ENCODE assay signal across 11 cellular contexts in genomic region chr6:42025066-42025789, GRCh38. TPM values are rescaled to one million over a fixed set of nuclear protein-coding genes. Genes with fewer than 3 reads are reported as not detected.
DNase-seq lines count a peak whose midpoint lies in the region; ATAC-seq lines count a peak whose summit lies in the region.
"Had no signal": no experiment of that assay in that cellular context is flagged by ENCODE, and none has a peak within 500 bp of the region (broad histone marks: within the 10 kb centered on the region; RNA-seq: fewer than 3 reads in every experiment).

No MANE protein-coding gene starts in this region.

- H3K27ac Mint-ChIP-seq in activated CD4-positive, alpha-beta memory T cell treated with anti-CD3 and anti-CD28 coated beads for 36 hours: peak overlapping the region; percentile 97
- no peak overlapping the region for H3K27ac Mint-ChIP-seq in activated CD4-positive, alpha-beta memory T cell treated with anti-CD3 and anti-CD28 coated beads, Interleukin-2, amount 10 ng/mL, durations not matched to agents 7 days and 5 days
- H3K27ac Mint-ChIP-seq in stimulated activated effector memory CD8-positive, alpha-beta T cell treated with anti-CD3 and anti-CD28 coated beads, Interleukin-12 subunit alpha, Interleukin-12 subunit beta, amount 100 ng/mL, for 72 hours: peak overlapping the region; percentile 97

- no peak overlapping the region for H3K4me3 ChIP-seq in neuronal stem cell (ENCODE audit: low read length in 2 of 2)
- H3K4me3 ChIP-seq: cardiac muscle cell had no signal

- H2BK120ac ChIP-seq in neuronal stem cell (ENCODE audit: low read depth, low read length): no peak overlapping the region

- H2BK15ac ChIP-seq in neuronal stem cell (ENCODE audit: low read length): no peak overlapping the region

- H3K4ac ChIP-seq in neuronal stem cell (ENCODE audit: low read length): no peak overlapping the region

- ATAC-seq in HG02759 (IDR thresholded peaks at IDR 0.05; ENCODE audit: unreplicated experiment): peak; percentile 64
- peak; percentile 17 for ATAC-seq in stimulated activated effector memory CD8-positive, alpha-beta T cell treated with anti-CD3 and anti-CD28 coated beads, Interleukin-12 subunit alpha, Interleukin-12 subunit beta, amount 100 ng/mL, for 72 hours
- no peak for ATAC-seq in activated T-cell treated with anti-CD3 and anti-CD28 coated beads, Interleukin-2, amount 50 U/mL, for 4 hours

- no peaks in the 10 kb centered on the region for H3K4me1 ChIP-seq in neuronal stem cell (ENCODE audit: control insufficient read depth in 2 of 2, insufficient read depth in 1 of 2, low read depth in 1 of 2, low read length in 2 of 2)

- intact Hi-C loops in activated CD4-positive, alpha-beta memory T cell treated with anti-CD3 and anti-CD28 coated beads for 36 hours (cut with micrococcal nuclease): no loop called here

- H3K27me3 ChIP-seq in neuronal stem cell (ENCODE audit: control insufficient read depth in 3 of 3, insufficient read depth in 3 of 3, low read depth in 1 of 3, low read length in 3 of 3): no peaks in the 10 kb centered on the region
- H3K27me3 ChIP-seq: cardiac muscle cell had no signal

- no peak overlapping the region for H3K18ac ChIP-seq in neuronal stem cell (ENCODE audit: low read length)

- no peak overlapping the region for H2AFZ ChIP-seq in neuronal stem cell (ENCODE audit: low read length)

- H2BK12ac ChIP-seq in neuronal stem cell (ENCODE audit: low read length): no peak overlapping the region

- DNase-seq in activated CD4-positive, alpha-beta memory T cell treated with anti-CD3 and anti-CD28 coated beads for 36 hours: no peak
- no peak for DNase-seq in activated CD4-positive, alpha-beta memory T cell treated with anti-CD3 and anti-CD28 coated beads, Interleukin-2, amount 10 ng/mL, durations not matched to agents 7 days and 5 days
- DNase-seq in NOMO-1 treated with dmso at 0.1 percent for 144 hours (lab: John Stamatoyannopoulos, UW; ENCODE audit: unreplicated experiment) (peak; percentile 28), NCI-H226 (no peak), neuronal stem cell (ENCODE audit: low spot score) (no peak)
- no peak for DNase-seq in stimulated activated effector memory CD8-positive, alpha-beta T cell treated with anti-CD3 and anti-CD28 coated beads, Interleukin-12 subunit alpha, Interleukin-12 subunit beta, amount 100 ng/mL, for 72 hours (ENCODE audit: low spot score in 2 of 2)
- no peak for DNase-seq in activated T-cell treated with anti-CD3 and anti-CD28 coated beads, Interleukin-2, amount 50 U/mL, for 4 hours
- DNase-seq: islet precursor cell; stimulated activated CD4-positive, alpha-beta T cell treated with anti-CD3 and anti-CD28 coated beads, Interleukin-2, amount 100 ng/mL, for 48 hours had no signal

- no peaks in the 10 kb centered on the region for H3K79me1 ChIP-seq in neuronal stem cell (ENCODE audit: low read depth, low read length)

- H3K9me3 Mint-ChIP-seq in activated CD4-positive, alpha-beta memory T cell treated with anti-CD3 and anti-CD28 coated beads for 36 hours: peaks cover 6% of the 10 kb centered on the region
- peaks cover 4% of the 10 kb centered on the region for H3K9me3 Mint-ChIP-seq in activated CD4-positive, alpha-beta memory T cell treated with anti-CD3 and anti-CD28 coated beads, Interleukin-2, amount 10 ng/mL, durations not matched to agents 7 days and 5 days
- H3K9me3 Mint-ChIP-seq in stimulated activated effector memory CD8-positive, alpha-beta T cell treated with anti-CD3 and anti-CD28 coated beads, Interleukin-12 subunit alpha, Interleukin-12 subunit beta, amount 100 ng/mL, for 72 hours: no peaks in the 10 kb centered on the region
- H3K9me3 Mint-ChIP-seq in activated T-cell treated with anti-CD3 and anti-CD28 coated beads, Interleukin-2, amount 50 U/mL, for 4 hours: no peaks in the 10 kb centered on the region

- no peak overlapping the region for H4K8ac ChIP-seq in neuronal stem cell (ENCODE audit: low read depth, low read length)

- H3K27ac ChIP-seq in neuronal stem cell (replicated peaks; ENCODE audit: low read length): no peak overlapping the region
- H3K27ac ChIP-seq: cardiac muscle cell had no signal

- no peak overlapping the region for H3K23ac ChIP-seq in neuronal stem cell (ENCODE audit: low read depth, low read length, poor library complexity)

- no peaks in the 10 kb centered on the region for H3K27me3 Mint-ChIP-seq in activated CD4-positive, alpha-beta memory T cell treated with anti-CD3 and anti-CD28 coated beads for 36 hours
- H3K27me3 Mint-ChIP-seq in activated CD4-positive, alpha-beta memory T cell treated with anti-CD3 and anti-CD28 coated beads, Interleukin-2, amount 10 ng/mL, durations not matched to agents 7 days and 5 days: no peaks in the 10 kb centered on the region
- no peaks in the 10 kb centered on the region for H3K27me3 Mint-ChIP-seq in activated T-cell treated with anti-CD3 and anti-CD28 coated beads, Interleukin-2, amount 50 U/mL, for 4 hours (ENCODE audit: low read depth)

- peaks cover 87% of the 10 kb centered on the region for H3K4me1 Mint-ChIP-seq in activated CD4-positive, alpha-beta memory T cell treated with anti-CD3 and anti-CD28 coated beads for 36 hours (ENCODE audit: low read depth)
- H3K4me1 Mint-ChIP-seq in activated CD4-positive, alpha-beta memory T cell treated with anti-CD3 and anti-CD28 coated beads, Interleukin-2, amount 10 ng/mL, durations not matched to agents 7 days and 5 days: peaks cover 85% of the 10 kb centered on the region
- peaks cover 95% of the 10 kb centered on the region for H3K4me1 Mint-ChIP-seq in stimulated activated effector memory CD8-positive, alpha-beta T cell treated with anti-CD3 and anti-CD28 coated beads, Interleukin-12 subunit alpha, Interleukin-12 subunit beta, amount 100 ng/mL, for 72 hours
- peaks cover 96% of the 10 kb centered on the region for H3K4me1 Mint-ChIP-seq in activated T-cell treated with anti-CD3 and anti-CD28 coated beads, Interleukin-2, amount 50 U/mL, for 4 hours (ENCODE audit: low read depth)

- H4K91ac ChIP-seq in neuronal stem cell (ENCODE audit: low read depth, low read length, poor library complexity): no peak overlapping the region

- H3K9ac ChIP-seq in neuronal stem cell (ENCODE audit: low read depth, low read length, poor library complexity): no peak overlapping the region

- no peak overlapping the region for H3K14ac ChIP-seq in neuronal stem cell (ENCODE audit: low read length)

- H3K4me3 Mint-ChIP-seq in activated CD4-positive, alpha-beta memory T cell treated with anti-CD3 and anti-CD28 coated beads for 36 hours: no peak overlapping the region
- no peak overlapping the region for H3K4me3 Mint-ChIP-seq in activated CD4-positive, alpha-beta memory T cell treated with anti-CD3 and anti-CD28 coated beads, Interleukin-2, amount 10 ng/mL, durations not matched to agents 7 days and 5 days
- peak overlapping the region; percentile 15 for H3K4me3 Mint-ChIP-seq in stimulated activated effector memory CD8-positive, alpha-beta T cell treated with anti-CD3 and anti-CD28 coated beads, Interleukin-12 subunit alpha, Interleukin-12 subunit beta, amount 100 ng/mL, for 72 hours
- no peak overlapping the region for H3K4me3 Mint-ChIP-seq in activated T-cell treated with anti-CD3 and anti-CD28 coated beads, Interleukin-2, amount 50 U/mL, for 4 hours

- H3K36me3 ChIP-seq in neuronal stem cell (replicated peaks in 1 of 2; ENCODE audit: control insufficient read depth in 2 of 2, insufficient read depth in 2 of 2, low read length in 2 of 2): no peaks in the 10 kb centered on the region
- H3K36me3 ChIP-seq: cardiac muscle cell had no signal

- POLR2A ChIA-PET in activated CD4-positive, alpha-beta memory T cell treated with anti-CD3 and anti-CD28 coated beads for 36 hours (lab: Charles Lee): no interaction called here
- POLR2A ChIA-PET in activated CD4-positive, alpha-beta memory T cell treated with anti-CD3 and anti-CD28 coated beads, Interleukin-2, amount 10 ng/mL, durations not matched to agents 7 days and 5 days (lab: Charles Lee): interaction anchor here (0.9 to 6.4 kb wide), 5 partner anchors 14 to 104 kb away, joined by 3 to 74 read pairs (median 3); partner anchors contain the start of genes BYSL and MED20

- no peak overlapping the region for H2BK5ac ChIP-seq in neuronal stem cell (ENCODE audit: low read length)

- no CpG with 5 or more reads among the region's 11 CpGs for WGBS in neuronal stem cell (ENCODE audit: extremely low coverage in 2 of 2, insufficient read length in 2 of 2, insufficient replicate concordance in 1 of 2), 2 donors

- CTCF ChIA-PET in activated CD4-positive, alpha-beta memory T cell treated with anti-CD3 and anti-CD28 coated beads for 36 hours (lab: Charles Lee): interaction anchor here (0.9 kb wide), 1 partner anchor 90 kb away, joined by 3 read pairs; no protein-coding TSS in a partner anchor
- CTCF ChIA-PET in activated CD4-positive, alpha-beta memory T cell treated with anti-CD3 and anti-CD28 coated beads, Interleukin-2, amount 10 ng/mL, durations not matched to agents 7 days and 5 days (lab: Charles Lee): interaction anchor here (1.2 to 1.8 kb wide), 4 partner anchors 14 to 86 kb away, joined by 4 to 6 read pairs (median 5); no protein-coding TSS in a partner anchor

- no peaks in the 10 kb centered on the region for H3K9me3 ChIP-seq in neuronal stem cell (replicated peaks in 1 of 2; ENCODE audit: control insufficient read depth in 2 of 2, insufficient read depth in 1 of 2, low read depth in 1 of 2, low read length in 2 of 2)

- H2AK5ac ChIP-seq in neuronal stem cell (ENCODE audit: low read depth, low read length): no peak overlapping the region

- H3K4me2 ChIP-seq in neuronal stem cell (ENCODE audit: insufficient read depth, low read length, poor library complexity, severe bottlenecking): no peak overlapping the region

- peaks cover 40% of the 10 kb centered on the region for H3K36me3 Mint-ChIP-seq in activated CD4-positive, alpha-beta memory T cell treated with anti-CD3 and anti-CD28 coated beads for 36 hours
- H3K36me3 Mint-ChIP-seq in activated CD4-positive, alpha-beta memory T cell treated with anti-CD3 and anti-CD28 coated beads, Interleukin-2, amount 10 ng/mL, durations not matched to agents 7 days and 5 days (ENCODE audit: low read depth): peaks cover 46% of the 10 kb centered on the region
- peaks cover 22% of the 10 kb centered on the region for H3K36me3 Mint-ChIP-seq in stimulated activated effector memory CD8-positive, alpha-beta T cell treated with anti-CD3 and anti-CD28 coated beads, Interleukin-12 subunit alpha, Interleukin-12 subunit beta, amount 100 ng/mL, for 72 hours
- peaks cover 30% of the 10 kb centered on the region for H3K36me3 Mint-ChIP-seq in activated T-cell treated with anti-CD3 and anti-CD28 coated beads, Interleukin-2, amount 50 U/mL, for 4 hours (ENCODE audit: insufficient read depth)

RNA-seq across cellular contexts. Expression of gene TAF8, which starts 25.1 kb away (rescaled TPM):
- total RNA-seq in activated CD4-positive, alpha-beta memory T cell treated with anti-CD3 and anti-CD28 coated beads for 36 hours: 10 to 100 TPM; 57.7 to 58.7 TPM
- 10 to 100 TPM; 48.0 to 55.1 TPM for total RNA-seq in activated CD4-positive, alpha-beta memory T cell treated with anti-CD3 and anti-CD28 coated beads, Interleukin-2, amount 10 ng/mL, durations not matched to agents 7 days and 5 days
- 30.4 TPM for polyA plus RNA-seq in neuronal stem cell (2013, experiment 1 of 2)
- 29.3 TPM for polyA plus RNA-seq in neuronal stem cell (2013, experiment 2 of 2)
- 10 to 100 TPM; 35.7 to 39.9 (median 38.2) TPM for total RNA-seq in activated T-cell treated with anti-CD3 and anti-CD28 coated beads, Interleukin-2, amount 50 U/mL, for 4 hours

Comparison
In these comparisons a context has a peak if more than half of its experiments do, and no peak if none do; other contexts are left out.
1. ATAC-seq: peak in HG02759 (single experiment) and stimulated activated effector memory CD8-positive, alpha-beta T cell treated with anti-CD3 and anti-CD28 coated beads, Interleukin-12 subunit alpha, Interleukin-12 subunit beta, amount 100 ng/mL, for 72 hours (single experiment); none in activated T-cell treated with anti-CD3 and anti-CD28 coated beads, Interleukin-2, amount 50 U/mL, for 4 hours (0 of 2).